In the genomic region with DNA sequence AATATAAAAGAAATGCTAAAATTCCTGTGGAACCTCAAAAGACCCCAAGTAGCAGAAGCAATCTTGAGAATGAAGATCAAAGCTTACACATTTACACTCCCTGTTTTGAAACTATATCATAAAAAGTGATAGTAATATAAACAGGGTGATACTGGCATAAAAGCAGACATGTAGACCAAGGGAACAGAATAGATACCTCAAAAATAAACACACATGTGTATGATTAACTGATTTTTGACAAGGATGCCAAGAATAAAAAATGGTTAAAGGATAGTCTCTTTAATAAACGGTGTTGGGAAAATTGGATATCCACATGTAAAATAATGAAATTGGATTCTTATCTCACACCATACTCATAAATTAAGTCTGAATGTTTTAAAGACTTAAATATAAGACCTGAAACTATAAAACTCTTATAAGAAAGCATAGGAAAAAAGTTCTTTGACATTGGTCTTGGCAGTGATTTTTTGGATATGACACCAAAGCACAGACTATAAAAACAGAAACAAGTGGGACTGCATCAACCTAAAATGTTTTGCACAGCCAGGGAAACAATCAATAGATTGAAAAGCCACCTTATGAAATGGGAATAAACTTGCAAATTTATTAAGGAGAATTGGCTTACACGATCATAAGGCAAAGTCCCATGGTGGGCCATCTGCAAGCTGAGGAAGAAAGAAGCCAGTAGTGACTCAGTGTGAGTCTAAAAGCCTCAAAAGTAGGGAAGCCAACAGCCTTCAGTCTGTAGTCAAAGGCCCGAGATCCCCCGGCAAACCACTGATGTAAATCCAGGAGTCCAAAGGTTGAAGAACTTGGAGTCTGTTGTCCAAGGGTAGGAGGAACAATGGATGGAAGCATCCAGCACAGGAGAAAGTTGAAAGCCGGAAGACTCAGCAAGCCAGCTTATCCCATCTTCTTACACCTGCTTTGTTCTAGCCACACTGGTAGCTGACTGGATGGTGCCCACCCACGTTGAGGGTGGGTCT, we compare ENCODE assay signal across 8 cellular contexts.
"Had no signal": no experiment of that assay in that cellular context is flagged by ENCODE, and none has a peak within 500 bp of the region (broad histone marks: within the 10 kb centered on the region; RNA-seq: fewer than 3 reads in every experiment).

No MANE protein-coding gene starts in this region.

- H3K4me3 ChIP-seq: GM23338, K562 had no signal

- DNase-seq: H9, HCEC 1CT, IMR-90 had no signal

- FAIRE-seq: H1, H54, K562 had no signal

- H2AFZ ChIP-seq: GM23338 had no signal

- H3K4me3 Mint-ChIP-seq: GM23338, H9 had no signal

- ATAC-seq: GM23338, K562 had no signal

- H3K4me1 Mint-ChIP-seq: GM23338, H9 had no signal

- H3K27ac ChIP-seq: HL-60 had no signal

- H3K4me2 ChIP-seq: GM23338 had no signal

- H3K27ac Mint-ChIP-seq: GM23338, H9 had no signal
